Comparison of ENCODE assay signal across 8 cellular contexts in genomic region chr6:24774696-24775519, GRCh38. TPM values are rescaled to one million over a fixed set of nuclear protein-coding genes. Genes with fewer than 3 reads are reported as not detected.
A peak's percentile ranks its signal among the peaks of the same experiment; 100 is the strongest.
DNase-seq lines count a peak whose midpoint lies in the region; ATAC-seq, FAIRE-seq and TF ChIP-seq lines count a peak whose summit lies in the region.

Gene GMNN, plus strand, starts transcription at chr6:24774937. Its CDS starts 2,310 bp downstream, at chr6:24777247.

- no peaks in the 10 kb centered on the region for H3K36me3 ChIP-seq in ascending aorta

- intact Hi-C loops in ascending aorta (cut with DNase I) (loop anchor here (1.0 to 5.0 kb wide), 2 partner anchors 54 to 108 kb away; partner anchors contain the start of genes ACOT13 and TDP2), right cardiac atrium (cut with DNase I) (no loop called here)

- no peak for FAIRE-seq in urothelium cell line (lab: Jason Lieb, UNC)

- no peak for TF ChIP-seq CTCF in ascending aorta (IDR thresholded peaks at IDR 0.05)

- H3K27me3 Mint-ChIP-seq in T-helper 2 cell treated with Interferon-gamma antibody and Interleukin-4, amounts not matched to agents 5 μg/mL and 100 μg/mL, for 36 hours (ENCODE audit: low read depth) = no peaks in the 10 kb centered on the region

- under 1% methylated on average over 75 of the region's 75 CpGs for WGBS in right cardiac atrium

- H3K4me1 Mint-ChIP-seq in T-helper 2 cell treated with Interferon-gamma antibody and Interleukin-4, amounts not matched to agents 5 μg/mL and 100 μg/mL, for 36 hours (ENCODE audit: low read depth) = peaks cover 30% of the 10 kb centered on the region

- H3K9me3 ChIP-seq in ascending aorta (no peaks in the 10 kb centered on the region), right cardiac atrium (ENCODE audit: control insufficient read depth, low read length) (no peaks in the 10 kb centered on the region)

- H3K27me3 ChIP-seq in ascending aorta (no peaks in the 10 kb centered on the region), right cardiac atrium (ENCODE audit: control insufficient read depth, insufficient read depth) (no peaks in the 10 kb centered on the region)

- H3K27ac Mint-ChIP-seq in T-helper 2 cell treated with Interferon-gamma antibody and Interleukin-4, amounts not matched to agents 5 μg/mL and 100 μg/mL, for 36 hours = peak within 1 kb of the TSS; percentile 97

- H3K4me1 ChIP-seq in ascending aorta = peaks cover 0 to 9% of the 10 kb centered on the region in 2 donors
- H3K4me1 ChIP-seq in right cardiac atrium (ENCODE audit: control insufficient read depth, insufficient read depth, low read length) = peaks cover 2% of the 10 kb centered on the region

- peaks cover 26% of the 10 kb centered on the region for H3K36me3 Mint-ChIP-seq in T-helper 2 cell treated with Interferon-gamma antibody and Interleukin-4, amounts not matched to agents 5 μg/mL and 100 μg/mL, for 36 hours (ENCODE audit: low read depth)

- ATAC-seq in GM18508 (IDR thresholded peaks at IDR 0.05; ENCODE audit: insufficient read depth, unreplicated experiment) (peak; percentile 74), HG02981 (IDR thresholded peaks at IDR 0.05; ENCODE audit: unreplicated experiment) (peak; percentile 89), right cardiac atrium (peak; percentile 99)

- H3K9me3 Mint-ChIP-seq in T-helper 2 cell treated with Interferon-gamma antibody and Interleukin-4, amounts not matched to agents 5 μg/mL and 100 μg/mL, for 36 hours = no peaks in the 10 kb centered on the region

- DNase-seq in NCI-H2029 (lab: John Stamatoyannopoulos, UW) (peak; percentile 98), ascending aorta (ENCODE audit: low spot score in 2 of 2) (peak; percentile 81 to 98), right cardiac atrium (peak; percentile 100), pulmonary artery endothelial cell (ENCODE audit: low read depth, low spot score) (peak; percentile 63), urothelium cell line (ENCODE audit: low spot score) (peak; percentile 96)
- DNase-seq in T-helper 2 cell treated with Interferon-gamma antibody and Interleukin-4, amounts not matched to agents 5 μg/mL and 100 μg/mL, for 36 hours (ENCODE audit: low spot score) = peak; percentile 97

- peak within 1 kb of the TSS; percentile 85 to 98 for H3K4me3 ChIP-seq in ascending aorta
- H3K4me3 ChIP-seq in right cardiac atrium (ENCODE audit: low read length) = peak within 1 kb of the TSS; percentile 92

- H3K4me3 Mint-ChIP-seq in T-helper 2 cell treated with Interferon-gamma antibody and Interleukin-4, amounts not matched to agents 5 μg/mL and 100 μg/mL, for 36 hours = peak within 1 kb of the TSS; percentile 97

- H3K27ac ChIP-seq in ascending aorta = peak within 1 kb of the TSS; percentile 86 to 95
- peak within 1 kb of the TSS; percentile 95 for H3K27ac ChIP-seq in right cardiac atrium (ENCODE audit: low read length)

RNA-seq across cellular contexts. Expression of gene GMNN, which starts in this region (rescaled TPM):
- 8.1 TPM for total RNA-seq in ascending aorta
- 1 to 10 TPM; 5.6 to 8.2 (median 6.2) TPM for total RNA-seq in right cardiac atrium
- polyA plus RNA-seq in right cardiac atrium = 7.0 TPM
- 22.0 and 49.5 TPM in 2 replicates for total RNA-seq in pulmonary artery endothelial cell

Comparison
In these comparisons a context has a peak if more than half of its experiments do, and no peak if none do; other contexts are left out.
1. Peak in every context shown above with its lines: DNase-seq, ATAC-seq, H3K4me3 ChIP-seq and H3K27ac ChIP-seq.